Comparison of ENCODE assay signal across 1 cellular context in genomic region chr4:102826890-102827673, GRCh38.
TF ChIP-seq lines count a peak whose summit lies in the region.

Gene UBE2D3, minus strand, starts transcription at chr4:102827551. Its CDS starts 1,043 bp downstream, at chr4:102826508.

TF ChIP-seq in HEK293, 187 proteins besides CTCF, POLR2A, EP300 and RAD21 (continued from another document and continues in another):
- TF ChIP-seq ZNF548 (tag by site-specific recombination; IDR thresholded peaks at IDR 0.05) = no peak
- peak; percentile 86; the same call in 1 of the 2 replicates for TF ChIP-seq ZSCAN5A (tag by site-specific recombination; IDR thresholded peaks at IDR 0.05)
- TF ChIP-seq MZF1 (tag by site-specific recombination; IDR thresholded peaks at IDR 0.05; ENCODE audit: borderline replicate concordance) = no peak; the same call in 1 of the 2 replicates
- no peak; the same call in 1 of the 2 replicates for TF ChIP-seq ZNF518A (tag by site-specific recombination; conservative IDR thresholded peaks at IDR 0.05; ENCODE audit: low read depth)
- TF ChIP-seq ZNF664 (tag by site-specific recombination; IDR thresholded peaks at IDR 0.05) = no peak; the same call in 1 of the 2 replicates
- TF ChIP-seq WT1 (tag by site-specific recombination; IDR thresholded peaks at IDR 0.05) = peak; percentile 66; the same call in 1 of the 2 replicates
- peak; percentile 84; the same call in 1 of the 2 replicates for TF ChIP-seq ZNF2 (tag by site-specific recombination; IDR thresholded peaks at IDR 0.05)
- no peak for TF ChIP-seq ZNF560 (tag by site-specific recombination; IDR thresholded peaks at IDR 0.05; ENCODE audit: borderline replicate concordance)
- TF ChIP-seq ZNF211 (tag by site-specific recombination; IDR thresholded peaks at IDR 0.05; ENCODE audit: low read depth) = no peak
- peak; percentile 68 for TF ChIP-seq ZNF146 (tag by site-specific recombination; IDR thresholded peaks at IDR 0.05)
- peak; percentile 80; the same call in 1 of the 2 replicates for TF ChIP-seq ZNF24 (tag by site-specific recombination; IDR thresholded peaks at IDR 0.05)
- peak; percentile 88 for TF ChIP-seq KLF8 (tag by site-specific recombination; IDR thresholded peaks at IDR 0.05)
- TF ChIP-seq ZNF623 (tag by site-specific recombination; IDR thresholded peaks at IDR 0.05) = no peak
- TF ChIP-seq KLF10 (tag by site-specific recombination; IDR thresholded peaks at IDR 0.05) = peak; percentile 38; the same call in 1 of the 2 replicates
- 0 out of 2 replicates have a peak, but pooled peaks have one; percentile 11 for TF ChIP-seq BCL11A (tag by site-specific recombination; IDR thresholded peaks at IDR 0.05; ENCODE audit: low read depth)
- TF ChIP-seq ZNF140 (tag by site-specific recombination; IDR thresholded peaks at IDR 0.05) = no peak
- peak; percentile 46; the same call in 1 of the 2 replicates for TF ChIP-seq ZBTB6 (tag by site-specific recombination; IDR thresholded peaks at IDR 0.05)
- no peak for TF ChIP-seq ZNF416 (tag by site-specific recombination; IDR thresholded peaks at IDR 0.05)
- TF ChIP-seq ZNF514 (tag by site-specific recombination; IDR thresholded peaks at IDR 0.05) = no peak
- TF ChIP-seq ZFP3 (tag by site-specific recombination; IDR thresholded peaks at IDR 0.05; ENCODE audit: low read depth) = no peak
- TF ChIP-seq ZBTB10 (tag by site-specific recombination; IDR thresholded peaks at IDR 0.05) = peak; percentile 75
- TF ChIP-seq KLF9 (tag by site-specific recombination; IDR thresholded peaks at IDR 0.05; ENCODE audit: low read depth) = peak; percentile 75
- TF ChIP-seq ZNF18 (tag by site-specific recombination; IDR thresholded peaks at IDR 0.05) = no peak
- TF ChIP-seq ZNF596 (tag by site-specific recombination; IDR thresholded peaks at IDR 0.05) = no peak
- TF ChIP-seq REPIN1 (tag by site-specific recombination; IDR thresholded peaks at IDR 0.05; ENCODE audit: low read depth) = peak; percentile 90; the same call in 1 of the 2 replicates
- no peak for TF ChIP-seq SETDB1 (IDR thresholded peaks at IDR 0.05; ENCODE audit: insufficient read length, low read length)
- TF ChIP-seq SCRT2 (tag by site-specific recombination; IDR thresholded peaks at IDR 0.05) = peak; percentile 57; the same call in 1 of the 2 replicates
- TF ChIP-seq ZNF37A (tag by site-specific recombination; IDR thresholded peaks at IDR 0.05) = no peak
- TF ChIP-seq SCRT1 (tag by site-specific recombination; IDR thresholded peaks at IDR 0.05; ENCODE audit: borderline replicate concordance) = 0 out of 2 replicates have a peak, but pooled peaks have one; percentile 8
- TF ChIP-seq ZBTB48 (tag by site-specific recombination; IDR thresholded peaks at IDR 0.05) = peak; percentile 26; the same call in 1 of the 2 replicates
- TF ChIP-seq ZNF473 (tag by site-specific recombination; IDR thresholded peaks at IDR 0.05) = no peak
- peak; percentile 71 for TF ChIP-seq GLI4 (tag by site-specific recombination; IDR thresholded peaks at IDR 0.05)
- TF ChIP-seq, protein P1, sequence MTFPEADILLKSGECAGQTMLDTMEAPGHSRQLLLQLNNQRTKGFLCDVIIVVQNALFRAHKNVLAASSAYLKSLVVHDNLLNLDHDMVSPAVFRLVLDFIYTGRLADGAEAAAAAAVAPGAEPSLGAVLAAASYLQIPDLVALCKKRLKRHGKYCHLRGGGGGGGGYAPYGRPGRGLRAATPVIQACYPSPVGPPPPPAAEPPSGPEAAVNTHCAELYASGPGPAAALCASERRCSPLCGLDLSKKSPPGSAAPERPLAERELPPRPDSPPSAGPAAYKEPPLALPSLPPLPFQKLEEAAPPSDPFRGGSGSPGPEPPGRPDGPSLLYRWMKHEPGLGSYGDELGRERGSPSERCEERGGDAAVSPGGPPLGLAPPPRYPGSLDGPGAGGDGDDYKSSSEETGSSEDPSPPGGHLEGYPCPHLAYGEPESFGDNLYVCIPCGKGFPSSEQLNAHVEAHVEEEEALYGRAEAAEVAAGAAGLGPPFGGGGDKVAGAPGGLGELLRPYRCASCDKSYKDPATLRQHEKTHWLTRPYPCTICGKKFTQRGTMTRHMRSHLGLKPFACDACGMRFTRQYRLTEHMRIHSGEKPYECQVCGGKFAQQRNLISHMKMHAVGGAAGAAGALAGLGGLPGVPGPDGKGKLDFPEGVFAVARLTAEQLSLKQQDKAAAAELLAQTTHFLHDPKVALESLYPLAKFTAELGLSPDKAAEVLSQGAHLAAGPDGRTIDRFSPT (tag by site-specific recombination; IDR thresholded peaks at IDR 0.05) = peak; percentile 95
- TF ChIP-seq OSR2 (tag by site-specific recombination; IDR thresholded peaks at IDR 0.05) = peak; percentile 30; the same call in 1 of the 2 replicates
- TF ChIP-seq ZNF423 (tag by site-specific recombination; IDR thresholded peaks at IDR 0.05) = 0 out of 2 replicates have a peak, but pooled peaks have one; percentile 32
- peak; percentile 56; the same call in 1 of the 2 replicates for TF ChIP-seq ZNF366 (tag by site-specific recombination; conservative IDR thresholded peaks at IDR 0.05)
- TF ChIP-seq ZFP37 (tag by site-specific recombination; IDR thresholded peaks at IDR 0.05) = peak; percentile 93
- TF ChIP-seq ELK4 (IDR thresholded peaks at IDR 0.05; ENCODE audit: borderline replicate concordance, low read depth, low read length) = no peak; the same call in 1 of the 2 replicates
- TF ChIP-seq GLIS2 (tag by site-specific recombination; IDR thresholded peaks at IDR 0.05) = peak; percentile 57
- TF ChIP-seq ZNF248 (tag by site-specific recombination; IDR thresholded peaks at IDR 0.05) = no peak
- no peak for TF ChIP-seq ZNF354C (tag by site-specific recombination; IDR thresholded peaks at IDR 0.05; ENCODE audit: borderline replicate concordance, low read depth)
- TF ChIP-seq ZNF449 (tag by site-specific recombination; IDR thresholded peaks at IDR 0.05) = 0 out of 2 replicates have a peak, but pooled peaks have one; percentile 66
- TF ChIP-seq ZNF121 (tag by site-specific recombination; IDR thresholded peaks at IDR 0.05) = peak; percentile 90
- peak; percentile 81 for TF ChIP-seq ZFHX2 (tag by site-specific recombination; conservative IDR thresholded peaks at IDR 0.05)
- peak; percentile 55; the same call in 1 of the 2 replicates for TF ChIP-seq ZSCAN4 (tag by site-specific recombination; IDR thresholded peaks at IDR 0.05)
- TF ChIP-seq ZFP69B (tag by site-specific recombination; IDR thresholded peaks at IDR 0.05) = peak; percentile 79
